8 cellular contexts compared by ENCODE assay signal in genomic region chr4:165325732-165326512, GRCh38. TPM values are rescaled to one million over a fixed set of nuclear protein-coding genes. Genes with fewer than 3 reads are reported as not detected.
DNase-seq lines count a peak whose midpoint lies in the region; ATAC-seq and TF ChIP-seq lines count a peak whose summit lies in the region.

No MANE protein-coding gene starts in this region.

- peak overlapping the region; percentile 61 for H3K27ac Mint-ChIP-seq in activated T-helper 2 cell treated with anti-CD3 and anti-CD28 coated beads, Interferon-gamma antibody, Interleukin-2, Interleukin-4, amounts not matched to agents 10 μg/mL and 5 μg/mL and 100 μg/mL, durations not matched to agents 14 hours and 24 hours and 36 hours

- intact Hi-C loops in activated T-helper 2 cell treated with anti-CD3 and anti-CD28 coated beads, Interferon-gamma antibody, Interleukin-2, Interleukin-4, amounts not matched to agents 10 μg/mL and 5 μg/mL and 100 μg/mL, durations not matched to agents 14 hours and 24 hours and 36 hours (cut with micrococcal nuclease), result loop anchor here (2.0 to 5.0 kb wide), 4 partner anchors 39 to 194 kb away; no protein-coding TSS in a partner anchor
- intact Hi-C loops in upper lobe of right lung (cut with DNase I), result no loop called here

- peaks cover 28% of the 10 kb centered on the region for H3K4me1 Mint-ChIP-seq in activated T-helper 2 cell treated with anti-CD3 and anti-CD28 coated beads, Interferon-gamma antibody, Interleukin-2, Interleukin-4, amounts not matched to agents 10 μg/mL and 5 μg/mL and 100 μg/mL, durations not matched to agents 14 hours and 24 hours and 36 hours (ENCODE audit: low read depth)

- H3K4me3 Mint-ChIP-seq in activated T-helper 2 cell treated with anti-CD3 and anti-CD28 coated beads, Interferon-gamma antibody, Interleukin-2, Interleukin-4, amounts not matched to agents 10 μg/mL and 5 μg/mL and 100 μg/mL, durations not matched to agents 14 hours and 24 hours and 36 hours (ENCODE audit: low read depth), result peak overlapping the region; percentile 9

- no peaks in the 10 kb centered on the region for H3K27me3 Mint-ChIP-seq in activated T-helper 2 cell treated with anti-CD3 and anti-CD28 coated beads, Interferon-gamma antibody, Interleukin-2, Interleukin-4, amounts not matched to agents 10 μg/mL and 5 μg/mL and 100 μg/mL, durations not matched to agents 14 hours and 24 hours and 36 hours (ENCODE audit: low read depth)

- DNase-seq in AG20443 (ENCODE audit: low spot score), result peak; percentile 31
- peak; percentile 81 for DNase-seq in HS-5 (ENCODE audit: low read depth)
- DNase-seq in activated T-helper 2 cell treated with anti-CD3 and anti-CD28 coated beads, Interferon-gamma antibody, Interleukin-2, Interleukin-4, amounts not matched to agents 10 μg/mL and 5 μg/mL and 100 μg/mL, durations not matched to agents 14 hours and 24 hours and 36 hours (ENCODE audit: low spot score), result no peak
- peak; percentile 70 for DNase-seq in kidney glomerular epithelial cell (lab: John Stamatoyannopoulos, UW)
- no peak for DNase-seq in upper lobe of right lung
- DNase-seq in GM13976 (ENCODE audit: low spot score), result no peak

- no peaks in the 10 kb centered on the region for H3K9me3 ChIP-seq in upper lobe of right lung

- no peaks in the 10 kb centered on the region for H3K27me3 ChIP-seq in upper lobe of right lung

- H3K36me3 ChIP-seq in upper lobe of right lung, result peaks cover 4% of the 10 kb centered on the region

- H3K9me3 Mint-ChIP-seq in activated T-helper 2 cell treated with anti-CD3 and anti-CD28 coated beads, Interferon-gamma antibody, Interleukin-2, Interleukin-4, amounts not matched to agents 10 μg/mL and 5 μg/mL and 100 μg/mL, durations not matched to agents 14 hours and 24 hours and 36 hours, result no peaks in the 10 kb centered on the region

- TF ChIP-seq CTCF in upper lobe of right lung (IDR thresholded peaks at IDR 0.05) (no peak), GM13976 (IDR thresholded peaks at IDR 0.05; ENCODE audit: borderline replicate concordance, control extremely low read depth, extremely low read depth, insufficient read depth, missing control alignments) (no peak)

- in situ Hi-C loops in GM13976 (cut with MboI; ENCODE audit: low sequenced_read_pairs, unreplicated experiment), result no loop called here

- H3K4me1 ChIP-seq in upper lobe of right lung, result peaks cover 5% of the 10 kb centered on the region

- H3K27ac ChIP-seq in upper lobe of right lung, result peak overlapping the region; percentile 88

- ATAC-seq in upper lobe of right lung (peak; percentile 5), GM21526 (IDR thresholded peaks at IDR 0.05; ENCODE audit: low FRiP score, unreplicated experiment) (no peak), HG02970 (IDR thresholded peaks at IDR 0.05; ENCODE audit: low FRiP score, unreplicated experiment) (no peak)

- peak overlapping the region; percentile 92 for H3K4me3 ChIP-seq in upper lobe of right lung

- H3K36me3 Mint-ChIP-seq in activated T-helper 2 cell treated with anti-CD3 and anti-CD28 coated beads, Interferon-gamma antibody, Interleukin-2, Interleukin-4, amounts not matched to agents 10 μg/mL and 5 μg/mL and 100 μg/mL, durations not matched to agents 14 hours and 24 hours and 36 hours (ENCODE audit: low read depth), result peaks cover 32% of the 10 kb centered on the region

RNA-seq across cellular contexts. Expression of gene MSMO1, which starts 1.5 kb away (rescaled TPM):
- total RNA-seq in activated T-helper 2 cell treated with anti-CD3 and anti-CD28 coated beads, Interferon-gamma antibody, Interleukin-2, Interleukin-4, amounts not matched to agents 10 μg/mL and 5 μg/mL and 100 μg/mL, durations not matched to agents 14 hours and 24 hours and 36 hours, result 105 and 110 TPM in 2 replicates
- 213 TPM for total RNA-seq in upper lobe of right lung

RNA-seq across cellular contexts. Expression of gene CPE, which starts 52.9 kb away (rescaled TPM):
- 0.18 and 0.30 TPM in 2 replicates for total RNA-seq in activated T-helper 2 cell treated with anti-CD3 and anti-CD28 coated beads, Interferon-gamma antibody, Interleukin-2, Interleukin-4, amounts not matched to agents 10 μg/mL and 5 μg/mL and 100 μg/mL, durations not matched to agents 14 hours and 24 hours and 36 hours
- 63.6 TPM for total RNA-seq in upper lobe of right lung

Comparison
In these comparisons a context has a peak if more than half of its experiments do, and no peak if none do; other contexts are left out.
1. DNase-seq: peak in AG20443 (single experiment), HS-5 (single experiment) and kidney glomerular epithelial cell (single experiment); none in activated T-helper 2 cell treated with anti-CD3 and anti-CD28 coated beads, Interferon-gamma antibody, Interleukin-2, Interleukin-4, amounts not matched to agents 10 μg/mL and 5 μg/mL and 100 μg/mL, durations not matched to agents 14 hours and 24 hours and 36 hours (single experiment), upper lobe of right lung (single experiment) and GM13976 (single experiment).
2. RNA of gene CPE, which starts 52.9 kb away (total RNA-seq): 63.6 TPM in upper lobe of right lung (single experiment); 0.18 to 0.30 TPM in activated T-helper 2 cell treated with anti-CD3 and anti-CD28 coated beads, Interferon-gamma antibody, Interleukin-2, Interleukin-4, amounts not matched to agents 10 μg/mL and 5 μg/mL and 100 μg/mL, durations not matched to agents 14 hours and 24 hours and 36 hours; every median in the first group is over 10 times any median in the second.